ENCODE assay signal across 2 cellular contexts in genomic region chr16:67240506-67240905, GRCh38.
TF ChIP-seq lines count a peak whose summit lies in the region.

No MANE protein-coding gene starts in this region.

TF ChIP-seq in A549, 52 proteins besides CTCF, POLR2A, EP300 and RAD21:
- TF ChIP-seq CEBPB (IDR thresholded peaks at IDR 0.05): no peak
- peak; percentile 55 for TF ChIP-seq MAFK (IDR thresholded peaks at IDR 0.05; ENCODE audit: partially characterized antibody)
- TF ChIP-seq GATA3 (IDR thresholded peaks at IDR 0.05; ENCODE audit: borderline replicate concordance): no peak

TF ChIP-seq in H1, 55 proteins besides CTCF, POLR2A, EP300 and RAD21:
- TF ChIP-seq MAX (IDR thresholded peaks at IDR 0.05): no peak
- TF ChIP-seq EGR1 (IDR thresholded peaks at IDR 0.05; ENCODE audit: borderline replicate concordance, low read depth, low read length): no peak
- TF ChIP-seq, protein P1, sequence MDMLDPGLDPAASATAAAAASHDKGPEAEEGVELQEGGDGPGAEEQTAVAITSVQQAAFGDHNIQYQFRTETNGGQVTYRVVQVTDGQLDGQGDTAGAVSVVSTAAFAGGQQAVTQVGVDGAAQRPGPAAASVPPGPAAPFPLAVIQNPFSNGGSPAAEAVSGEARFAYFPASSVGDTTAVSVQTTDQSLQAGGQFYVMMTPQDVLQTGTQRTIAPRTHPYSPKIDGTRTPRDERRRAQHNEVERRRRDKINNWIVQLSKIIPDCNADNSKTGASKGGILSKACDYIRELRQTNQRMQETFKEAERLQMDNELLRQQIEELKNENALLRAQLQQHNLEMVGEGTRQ (IDR thresholded peaks at IDR 0.05; ENCODE audit: low read length): no peak
- no peak for TF ChIP-seq RBBP5 (IDR thresholded peaks at IDR 0.05; ENCODE audit: borderline replicate concordance, low read depth, low read length)
- no peak for TF ChIP-seq TBP (IDR thresholded peaks at IDR 0.05; ENCODE audit: low read depth, low read length)
- TF ChIP-seq SAP30 (IDR thresholded peaks at IDR 0.05; ENCODE audit: insufficient read depth, insufficient replicate concordance, low read length): no peak
- TF ChIP-seq SP4 (IDR thresholded peaks at IDR 0.05; ENCODE audit: low read length): no peak
- TF ChIP-seq BCL11A (IDR thresholded peaks at IDR 0.05; ENCODE audit: low read depth in 2 of 2, low read length in 2 of 2): no peak
- TF ChIP-seq HDAC2 (IDR thresholded peaks at IDR 0.05; ENCODE audit: borderline replicate concordance in 1 of 2, low read depth in 2 of 2, low read length in 2 of 2): no peak
- no peak for TF ChIP-seq ATF2 (IDR thresholded peaks at IDR 0.05; ENCODE audit: low read length)
- no peak for TF ChIP-seq ZNF274 (IDR thresholded peaks at IDR 0.05; ENCODE audit: borderline replicate concordance, extremely low read depth, low read length)
- no peak for TF ChIP-seq TCF12 (IDR thresholded peaks at IDR 0.05; ENCODE audit: low read depth, low read length)
